ENCODE assay signal across 8 cellular contexts in the genomic region with DNA sequence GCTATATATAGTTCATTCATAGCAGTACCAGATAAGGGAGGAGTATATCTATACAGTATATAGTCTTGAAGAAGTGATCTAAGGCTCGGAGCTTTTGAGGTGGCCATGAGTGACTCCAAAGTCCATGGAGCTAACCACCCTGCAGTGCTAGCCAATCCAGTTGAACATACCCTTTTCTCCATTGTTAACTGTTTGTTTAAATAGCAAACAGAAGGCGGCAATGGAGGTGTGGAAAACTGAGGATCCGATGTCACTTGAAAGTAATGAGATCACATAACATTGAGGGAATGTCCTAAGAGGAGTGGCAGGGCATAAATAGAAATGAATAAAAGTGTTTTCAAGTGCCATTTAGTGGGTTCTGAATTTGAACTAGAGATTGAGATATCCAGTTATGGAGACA. TPM values are rescaled to one million over a fixed set of nuclear protein-coding genes. Genes with fewer than 3 reads are reported as not detected.
DNase-seq lines count a peak whose midpoint lies in the region; ATAC-seq and TF ChIP-seq lines count a peak whose summit lies in the region.

No MANE protein-coding gene starts in this region.

- H3K4me3 ChIP-seq in mesenchymal stem cell (ENCODE audit: insufficient read depth in 1 of 2, low read depth in 1 of 2, low read length in 2 of 2) (peak overlapping the region in 1 of 2 experiments; percentile 27), prostate gland (no peak overlapping the region)

- H3K18ac ChIP-seq in mesenchymal stem cell (ENCODE audit: low read depth in 1 of 2, low read length in 2 of 2): no peak overlapping the region

- H3K36me3 Mint-ChIP-seq in activated naive CD8-positive, alpha-beta T cell treated with anti-CD3 and anti-CD28 coated beads, Interleukin-2, amount 50 U/mL, for 24 hours (ENCODE audit: low read depth): peaks cover 53% of the 10 kb centered on the region

- no peak overlapping the region for H3K4ac ChIP-seq in mesenchymal stem cell (ENCODE audit: low read depth in 1 of 2, low read length in 2 of 2)

- peaks cover 14% of the 10 kb centered on the region for H3K4me1 ChIP-seq in mesenchymal stem cell (ENCODE audit: control insufficient read depth, insufficient read depth, low read depth, low read length)
- peaks cover 4% of the 10 kb centered on the region for H3K4me1 ChIP-seq in prostate gland (replicated peaks)

- peaks cover 46% of the 10 kb centered on the region for H3K4me1 Mint-ChIP-seq in activated naive CD8-positive, alpha-beta T cell treated with anti-CD3 and anti-CD28 coated beads, Interleukin-2, amount 50 U/mL, for 24 hours

- no peaks in the 10 kb centered on the region for H3K27me3 Mint-ChIP-seq in activated naive CD8-positive, alpha-beta T cell treated with anti-CD3 and anti-CD28 coated beads, Interleukin-2, amount 50 U/mL, for 24 hours

- DNase-seq in DMS79 (lab: John Stamatoyannopoulos, UW) (peak; percentile 18), NCI-H1092 treated with DMSO at 0.1 percent for 48 hours (lab: John Stamatoyannopoulos, UW) (peak; percentile 78), mesenchymal stem cell (peak; percentile 23), C1 segment of cervical spinal cord (lab: John Stamatoyannopoulos, UW) (no peak), prostate gland (ENCODE audit: low spot score) (no peak)
- DNase-seq in activated naive CD8-positive, alpha-beta T cell treated with anti-CD3 and anti-CD28 coated beads, Interleukin-2, amount 50 U/mL, for 24 hours: no peak

- H2BK5ac ChIP-seq in mesenchymal stem cell (ENCODE audit: low read depth, low read length, poor library complexity, severe bottlenecking): no peak overlapping the region

- no peak for TF ChIP-seq CTCF in prostate gland (IDR thresholded peaks at IDR 0.05)

- peaks cover 4% of the 10 kb centered on the region for H3K79me1 ChIP-seq in mesenchymal stem cell (replicated peaks; ENCODE audit: low read length, poor library complexity, severe bottlenecking)

- H3K27ac ChIP-seq in mesenchymal stem cell (ENCODE audit: low read length, poor library complexity, severe bottlenecking): peak overlapping the region; percentile 51
- no peak overlapping the region for H3K27ac ChIP-seq in prostate gland

- H2BK120ac ChIP-seq in mesenchymal stem cell (ENCODE audit: low read depth, low read length): no peak overlapping the region

- H3K14ac ChIP-seq in mesenchymal stem cell (ENCODE audit: low read length in 2 of 2): no peak overlapping the region

- H2BK15ac ChIP-seq in mesenchymal stem cell (ENCODE audit: low read depth, poor library complexity, severe bottlenecking): no peak overlapping the region

- H3K9me3 ChIP-seq in mesenchymal stem cell (ENCODE audit: control insufficient read depth, low read length): no peaks in the 10 kb centered on the region
- H3K9me3 ChIP-seq in prostate gland: no peaks in the 10 kb centered on the region

- no peak overlapping the region for H4K91ac ChIP-seq in mesenchymal stem cell (ENCODE audit: low read length)

- H3K27me3 ChIP-seq in mesenchymal stem cell (ENCODE audit: control insufficient read depth in 1 of 2, insufficient read depth in 1 of 2, low read length in 2 of 2): no peaks in the 10 kb centered on the region
- H3K27me3 ChIP-seq in prostate gland (replicated peaks; ENCODE audit: insufficient read depth): no peaks in the 10 kb centered on the region

- no peak overlapping the region for H3K23ac ChIP-seq in mesenchymal stem cell (ENCODE audit: low read length in 2 of 2)

- no peak overlapping the region for H2BK12ac ChIP-seq in mesenchymal stem cell (ENCODE audit: low read length in 2 of 2)

- H2AK5ac ChIP-seq in mesenchymal stem cell (ENCODE audit: low read length, severe bottlenecking): no peak overlapping the region

- WGBS in mesenchymal stem cell: 61% methylated on average over 3 of the region's 3 CpGs
- WGBS in prostate gland: 67% methylated on average over 3 of the region's 3 CpGs

- H3K9me3 Mint-ChIP-seq in activated naive CD8-positive, alpha-beta T cell treated with anti-CD3 and anti-CD28 coated beads, Interleukin-2, amount 50 U/mL, for 24 hours: no peaks in the 10 kb centered on the region

- intact Hi-C loops in prostate gland (cut with DNase I): loop anchor here (2.0 kb wide), 1 partner anchor 275 kb away; no protein-coding TSS in a partner anchor

- no peak for ATAC-seq in activated naive CD8-positive, alpha-beta T cell treated with anti-CD3 and anti-CD28 coated beads, Interleukin-2, amount 50 U/mL, for 24 hours
- ATAC-seq in GM21786 (IDR thresholded peaks at IDR 0.05; ENCODE audit: unreplicated experiment) (no peak), GM19324 (IDR thresholded peaks at IDR 0.05; ENCODE audit: low FRiP score, unreplicated experiment) (no peak)

- H3K4me3 Mint-ChIP-seq in activated naive CD8-positive, alpha-beta T cell treated with anti-CD3 and anti-CD28 coated beads, Interleukin-2, amount 50 U/mL, for 24 hours: peak overlapping the region; percentile 93

- peak overlapping the region; percentile 94 for H3K27ac Mint-ChIP-seq in activated naive CD8-positive, alpha-beta T cell treated with anti-CD3 and anti-CD28 coated beads, Interleukin-2, amount 50 U/mL, for 24 hours

- H3K36me3 ChIP-seq in mesenchymal stem cell (ENCODE audit: control insufficient read depth in 1 of 2, insufficient read depth in 2 of 2, low read depth in 1 of 2, low read length in 2 of 2) (peaks cover 22 to 56% of the 10 kb centered on the region in 2 experiments), prostate gland (no peaks in the 10 kb centered on the region)

- peak overlapping the region; percentile 79 for H3K9ac ChIP-seq in mesenchymal stem cell (ENCODE audit: low read length)

- no peak overlapping the region for H3K4me2 ChIP-seq in mesenchymal stem cell (ENCODE audit: low read length, poor library complexity, severe bottlenecking)

- H2AFZ ChIP-seq in mesenchymal stem cell (ENCODE audit: low read depth, low read length): no peak overlapping the region

- H4K8ac ChIP-seq in mesenchymal stem cell (ENCODE audit: low read length): no peak overlapping the region

- no peak for TF ChIP-seq POLR2A in prostate gland (IDR thresholded peaks at IDR 0.05)

RNA-seq across cellular contexts. Expression of gene SNAPC1, which starts 12.4 kb away (rescaled TPM):
- 9.9 TPM for polyA plus RNA-seq in mesenchymal stem cell (2013, experiment 1 of 2)
- 10.2 TPM for polyA plus RNA-seq in mesenchymal stem cell (2013, experiment 2 of 2)
- total RNA-seq in prostate gland: 10 to 100 TPM; 10.2 to 10.7 TPM

RNA-seq across cellular contexts. Expression of gene HIF1A, which starts 54.6 kb away (rescaled TPM):
- polyA plus RNA-seq in mesenchymal stem cell (2013, experiment 1 of 2): 346 TPM
- polyA plus RNA-seq in mesenchymal stem cell (2013, experiment 2 of 2): 339 TPM
- 100 to 1,000 TPM in 1 of 2 donors, 10 to 100 TPM in 1; 61.7 to 101 TPM for total RNA-seq in prostate gland

Comparison
In these comparisons a context has a peak if more than half of its experiments do, and no peak if none do; other contexts are left out.
1. DNase-seq: peak in DMS79 (single experiment), NCI-H1092 treated with DMSO at 0.1 percent for 48 hours (single experiment) and mesenchymal stem cell (single experiment); none in activated naive CD8-positive, alpha-beta T cell treated with anti-CD3 and anti-CD28 coated beads, Interleukin-2, amount 50 U/mL, for 24 hours (single experiment), C1 segment of cervical spinal cord (0 of 14) and prostate gland (single experiment).